ENCODE assay signal across 30 cellular contexts in the genomic region with DNA sequence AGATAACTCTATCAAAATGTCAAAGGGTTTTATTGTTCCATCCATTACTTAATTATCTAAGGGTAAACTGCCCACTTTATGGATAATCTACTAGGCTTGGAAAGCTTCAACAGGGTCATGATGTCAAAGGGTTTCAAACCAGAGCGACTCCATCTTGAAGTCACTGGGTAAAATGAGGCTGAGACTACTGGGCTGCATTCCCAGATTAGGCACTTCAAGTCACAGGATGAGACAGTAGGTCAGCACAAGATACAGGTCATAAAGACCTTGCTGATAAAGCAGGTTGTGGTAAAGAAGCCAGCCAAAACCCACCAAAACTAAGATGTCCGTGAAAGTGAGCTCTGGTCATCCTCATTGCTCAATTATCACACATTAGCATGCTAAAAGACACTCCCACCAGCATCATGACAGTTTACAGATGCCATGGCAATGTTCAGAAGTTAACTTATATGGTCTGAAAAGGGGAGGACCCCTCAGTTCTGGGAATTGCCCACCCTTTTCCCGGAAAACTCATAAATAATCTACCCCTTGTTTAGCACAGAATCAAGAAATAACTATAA.
"Had no signal": no experiment of that assay in that cellular context is flagged by ENCODE, and none has a peak within 500 bp of the region (broad histone marks: within the 10 kb centered on the region; RNA-seq: fewer than 3 reads in every experiment).

No MANE protein-coding gene starts in this region.

- H3K36me3 ChIP-seq: ascending aorta, cardiac muscle cell, colonic mucosa, WERI-Rb-1 had no signal

- H3K4me3 ChIP-seq: ascending aorta, cardiac muscle cell, colonic mucosa had no signal

- ATAC-seq: activated CD8-positive, alpha-beta memory T cell treated with anti-CD3 and anti-CD28 coated beads, Interleukin-2, amount 10 ng/mL, durations not matched to agents 7 days and 5 days had no signal

- H3K27me3 ChIP-seq: ascending aorta, cardiac muscle cell, colonic mucosa had no signal

- H3K9me3 ChIP-seq: ascending aorta, colonic mucosa had no signal

- H3K27ac ChIP-seq: ascending aorta, colonic mucosa, WERI-Rb-1 had no signal

- H3K4me1 ChIP-seq: colonic mucosa had no signal

- DNase-seq: activated CD4-positive, alpha-beta memory T cell treated with anti-CD3 and anti-CD28 coated beads, Interleukin-2, amount 10 ng/mL, durations not matched to agents 7 days and 5 days; activated CD4-positive, alpha-beta T cell treated with anti-CD3 and anti-CD28 coated beads for 1 hour; activated CD4-positive, alpha-beta T cell treated with anti-CD3 and anti-CD28 coated beads for 48 hours; activated CD4-positive, CD25-positive, alpha-beta regulatory T cell; activated CD8-positive, alpha-beta memory T cell treated with anti-CD3 and anti-CD28 coated beads for 24 hours; activated CD8-positive, alpha-beta memory T cell treated with anti-CD3 and anti-CD28 coated beads, Interleukin-2, amount 10 ng/mL, durations not matched to agents 7 days and 5 days; activated CD8-positive, alpha-beta memory T cell treated with anti-CD3 and anti-CD28 coated beads, Interleukin-2, amount 50 U/mL, for 48 hours; activated gamma-delta T cell; activated naive CD4-positive, alpha-beta T cell treated with Interleukin-2 at 50 U/mL for 16 hours; activated naive CD8-positive, alpha-beta T cell treated with anti-CD3 and anti-CD28 coated beads, Interleukin-2, amount 10 ng/mL, durations not matched to agents 7 days and 5 days; activated T-cell treated with anti-CD3 and anti-CD28 coated beads, Interleukin-2, amount 50 U/mL, for 72 hours; amygdala; colonic mucosa; NCI-H1105; NCI-H1436; NCI-H1694; NCI-H1930; NCI-H2171; NCI-H510A; NCI-H526; NCI-H748 treated with DMSO at 0.1 percent for 48 hours; NK-92 treated with Interleukin-12 subunit alpha and Interleukin-12 subunit beta, amount 100 ng/mL, for 24 hours; Right ventricle myocardium superior; SW 1271; T-helper 1 cell; T-helper 2 cell; T-helper 9 cell; WERI-Rb-1 had no signal
